12 cellular contexts compared by ENCODE assay signal in genomic region chr3:138938056-138938876, GRCh38. TPM values are rescaled to one million over a fixed set of nuclear protein-coding genes. Genes with fewer than 3 reads are reported as not detected.
DNase-seq lines count a peak whose midpoint lies in the region; ATAC-seq, FAIRE-seq and TF ChIP-seq lines count a peak whose summit lies in the region.
"Had no signal": no experiment of that assay in that cellular context is flagged by ENCODE, and none has a peak within 500 bp of the region (broad histone marks: within the 10 kb centered on the region; RNA-seq: fewer than 3 reads in every experiment).

No MANE protein-coding gene starts in this region.

- peaks cover 72 to 88% of the 10 kb centered on the region in 2 experiments for H3K27me3 ChIP-seq in endothelial cell of umbilical vein (ENCODE audit: control insufficient read depth in 2 of 2, insufficient read depth in 2 of 2, low read length in 2 of 2)

- POLR2A ChIA-PET in activated CD8-positive, alpha-beta T cell treated with anti-CD3 and anti-CD28 coated beads for 36 hours (lab: Charles Lee): interaction anchor here (1.0 kb wide), 1 partner anchor 21 kb away, joined by 3 read pairs; no protein-coding TSS in a partner anchor
- POLR2A ChIA-PET in activated CD8-positive, alpha-beta T cell treated with anti-CD3 and anti-CD28 coated beads, Interleukin-2, amount 10 ng/mL, durations not matched to agents 7 days and 5 days (lab: Charles Lee): no interaction called here
- POLR2A ChIA-PET in endothelial cell of umbilical vein (lab: Charles Lee): no interaction called here

- no peaks in the 10 kb centered on the region for H3K36me3 ChIP-seq in endothelial cell of umbilical vein (ENCODE audit: control insufficient read depth in 2 of 2, extremely low read depth in 1 of 2, insufficient read depth in 2 of 2, low read length in 2 of 2)

- no peaks in the 10 kb centered on the region for H4K20me1 ChIP-seq in endothelial cell of umbilical vein (replicated peaks; ENCODE audit: control insufficient read depth, extremely low read depth, insufficient read depth, low read length)

- peaks cover 7% of the 10 kb centered on the region for H3K4me1 ChIP-seq in endothelial cell of umbilical vein (ENCODE audit: control insufficient read depth, extremely low read depth, insufficient read depth, low read length)

- CTCF ChIA-PET in activated CD8-positive, alpha-beta T cell treated with anti-CD3 and anti-CD28 coated beads for 36 hours (lab: Charles Lee): interaction anchor here (1.3 kb wide), 1 partner anchor 13 kb away, joined by 4 read pairs; no protein-coding TSS in a partner anchor
- CTCF ChIA-PET in activated CD8-positive, alpha-beta T cell treated with anti-CD3 and anti-CD28 coated beads, Interleukin-2, amount 10 ng/mL, durations not matched to agents 7 days and 5 days (lab: Charles Lee): interaction anchor here (1.0 kb wide), 1 partner anchor 390 kb away, joined by 4 read pairs; no protein-coding TSS in a partner anchor
- CTCF ChIA-PET in endothelial cell of umbilical vein (lab: Charles Lee): interaction anchor here (1.1 to 1.5 kb wide), 2 partner anchors 12 to 15 kb away, joined by 4 read pairs; no protein-coding TSS in a partner anchor

- peak; percentile 28 for DNase-seq in activated CD8-positive, alpha-beta T cell treated with anti-CD3 and anti-CD28 coated beads for 36 hours
- DNase-seq in activated CD8-positive, alpha-beta T cell treated with anti-CD3 and anti-CD28 coated beads, Interleukin-2, amount 10 ng/mL, durations not matched to agents 7 days and 5 days: no peak
- no peak for DNase-seq in T-helper 17 cell
- no peak for DNase-seq in endothelial cell of umbilical vein (ENCODE audit: low read depth, low spot score)
- DNase-seq in retina: peak; percentile 72
- no peak for DNase-seq in NOMO-1 treated with DMSO at 0.1 percent for 48 hours (lab: John Stamatoyannopoulos, UW; ENCODE audit: unreplicated experiment)
- no peak for DNase-seq in substantia nigra (lab: John Stamatoyannopoulos, UW)
- no peak for DNase-seq in OCI-M1 (lab: John Stamatoyannopoulos, UW)
- DNase-seq: ACHN, NCI-H1092 treated with DMSO at 0.1 percent for 48 hours had no signal

- dilution Hi-C loops in endothelial cell of umbilical vein (cut with MboI; ENCODE audit: extremely low pct_ligation_motif_present, low sequenced_read_pairs): no loop called here

- intact Hi-C loops in activated CD8-positive, alpha-beta T cell treated with anti-CD3 and anti-CD28 coated beads for 36 hours (cut with micrococcal nuclease): no loop called here
- intact Hi-C loops in endothelial cell of umbilical vein (cut with micrococcal nuclease): loop anchor here (5.0 kb wide), 1 partner anchor 461 kb away; no protein-coding TSS in a partner anchor

- no peaks in the 10 kb centered on the region for H3K79me2 ChIP-seq in endothelial cell of umbilical vein (ENCODE audit: control insufficient read depth, insufficient read depth, low read length)

- no peaks in the 10 kb centered on the region for H3K36me3 Mint-ChIP-seq in activated CD8-positive, alpha-beta T cell treated with anti-CD3 and anti-CD28 coated beads for 36 hours (ENCODE audit: low read depth)
- no peaks in the 10 kb centered on the region for H3K36me3 Mint-ChIP-seq in activated CD8-positive, alpha-beta T cell treated with anti-CD3 and anti-CD28 coated beads, Interleukin-2, amount 10 ng/mL, durations not matched to agents 7 days and 5 days (ENCODE audit: low read depth)
- H3K36me3 Mint-ChIP-seq in T-helper 17 cell (ENCODE audit: low read depth): no peaks in the 10 kb centered on the region

- H3K9me3 ChIP-seq in T-helper 17 cell (ENCODE audit: control insufficient read depth, low read length, poor library complexity, severe bottlenecking): no peaks in the 10 kb centered on the region
- no peaks in the 10 kb centered on the region for H3K9me3 ChIP-seq in endothelial cell of umbilical vein (replicated peaks; ENCODE audit: control insufficient read depth, insufficient read depth, low read length)

- no peak overlapping the region for H3K9ac ChIP-seq in endothelial cell of umbilical vein (replicated peaks; ENCODE audit: extremely low read depth, insufficient read depth, low read length)

- no peak for FAIRE-seq in endothelial cell of umbilical vein (lab: Jason Lieb, UNC)
- FAIRE-seq: G401.6 had no signal

- H3K4me2 ChIP-seq in endothelial cell of umbilical vein (ENCODE audit: insufficient read depth, low read length): no peak overlapping the region

- peaks cover 84% of the 10 kb centered on the region for H3K27me3 Mint-ChIP-seq in activated CD8-positive, alpha-beta T cell treated with anti-CD3 and anti-CD28 coated beads for 36 hours
- peaks cover 82% of the 10 kb centered on the region for H3K27me3 Mint-ChIP-seq in activated CD8-positive, alpha-beta T cell treated with anti-CD3 and anti-CD28 coated beads, Interleukin-2, amount 10 ng/mL, durations not matched to agents 7 days and 5 days (ENCODE audit: low read depth)
- H3K27me3 Mint-ChIP-seq in T-helper 17 cell: peaks cover 84% of the 10 kb centered on the region

- no peak overlapping the region for H2AFZ ChIP-seq in endothelial cell of umbilical vein (ENCODE audit: low read depth, low read length)

- H3K4me1 Mint-ChIP-seq in activated CD8-positive, alpha-beta T cell treated with anti-CD3 and anti-CD28 coated beads for 36 hours (ENCODE audit: low read depth): peaks cover 31% of the 10 kb centered on the region
- H3K4me1 Mint-ChIP-seq in activated CD8-positive, alpha-beta T cell treated with anti-CD3 and anti-CD28 coated beads, Interleukin-2, amount 10 ng/mL, durations not matched to agents 7 days and 5 days (ENCODE audit: low read depth): peaks cover 33% of the 10 kb centered on the region
- peaks cover 34% of the 10 kb centered on the region for H3K4me1 Mint-ChIP-seq in T-helper 17 cell

- TF ChIP-seq POLR2A in endothelial cell of umbilical vein (IDR thresholded peaks at IDR 0.05; ENCODE audit: low read depth, low read length): no peak

- H3K27ac Mint-ChIP-seq in activated CD8-positive, alpha-beta T cell treated with anti-CD3 and anti-CD28 coated beads for 36 hours: no peak overlapping the region
- H3K27ac Mint-ChIP-seq in activated CD8-positive, alpha-beta T cell treated with anti-CD3 and anti-CD28 coated beads, Interleukin-2, amount 10 ng/mL, durations not matched to agents 7 days and 5 days: no peak overlapping the region
- H3K27ac Mint-ChIP-seq in T-helper 17 cell: peak overlapping the region; percentile 34
- H3K27ac Mint-ChIP-seq: nephron had no signal

- no TSS peak for BruUV-seq in endothelial cell of umbilical vein (replicated peaks; lab: Mats Ljungman, UMichigan)

- no peaks in the 10 kb centered on the region for H3K9me1 ChIP-seq in endothelial cell of umbilical vein (replicated peaks; ENCODE audit: control insufficient read depth, extremely low read depth, insufficient read depth, low read length)

- no peaks in the 10 kb centered on the region for H3K9me3 Mint-ChIP-seq in activated CD8-positive, alpha-beta T cell treated with anti-CD3 and anti-CD28 coated beads for 36 hours
- no peaks in the 10 kb centered on the region for H3K9me3 Mint-ChIP-seq in activated CD8-positive, alpha-beta T cell treated with anti-CD3 and anti-CD28 coated beads, Interleukin-2, amount 10 ng/mL, durations not matched to agents 7 days and 5 days (ENCODE audit: insufficient read depth)
- H3K9me3 Mint-ChIP-seq: nephron had no signal

- peak; percentile 25 for ATAC-seq in activated CD8-positive, alpha-beta T cell treated with anti-CD3 and anti-CD28 coated beads for 36 hours
- ATAC-seq in activated CD8-positive, alpha-beta T cell treated with anti-CD3 and anti-CD28 coated beads, Interleukin-2, amount 10 ng/mL, durations not matched to agents 7 days and 5 days: no peak
- peak; percentile 43 for ATAC-seq in T-helper 17 cell

- H3K4me3 Mint-ChIP-seq in activated CD8-positive, alpha-beta T cell treated with anti-CD3 and anti-CD28 coated beads for 36 hours: peak overlapping the region; percentile 11
- H3K4me3 Mint-ChIP-seq in activated CD8-positive, alpha-beta T cell treated with anti-CD3 and anti-CD28 coated beads, Interleukin-2, amount 10 ng/mL, durations not matched to agents 7 days and 5 days: no peak overlapping the region
- peak overlapping the region; percentile 77 for H3K4me3 Mint-ChIP-seq in T-helper 17 cell

- no peak for TF ChIP-seq CTCF in activated CD8-positive, alpha-beta T cell treated with anti-CD3 and anti-CD28 coated beads for 36 hours (IDR thresholded peaks at IDR 0.05)
- no peak for TF ChIP-seq CTCF in endothelial cell of umbilical vein (IDR thresholded peaks at IDR 0.05; ENCODE audit: extremely low read depth in 1 of 2, insufficient read depth in 1 of 2, low read depth in 1 of 2, low read length in 2 of 2)

- H3K27ac ChIP-seq in endothelial cell of umbilical vein (ENCODE audit: insufficient read depth, low read depth, low read length): no peak overlapping the region
- H3K27ac ChIP-seq in substantia nigra (ENCODE audit: low read depth, low read length, poor library complexity, severe bottlenecking): no peak overlapping the region

- H3K4me3 ChIP-seq in endothelial cell of umbilical vein (replicated peaks in 1 of 3; ENCODE audit: insufficient read depth in 1 of 3, low read depth in 1 of 3, low read length in 3 of 3): no peak overlapping the region

RNA-seq across cellular contexts. Expression of gene FOXL2, which starts 8.7 kb away (rescaled TPM):
- not detected for total RNA-seq in activated CD8-positive, alpha-beta T cell treated with anti-CD3 and anti-CD28 coated beads for 36 hours
- total RNA-seq in activated CD8-positive, alpha-beta T cell treated with anti-CD3 and anti-CD28 coated beads, Interleukin-2, amount 10 ng/mL, durations not matched to agents 7 days and 5 days: not detected
- total RNA-seq in T-helper 17 cell (not detected), endothelial cell of umbilical vein (0.12 TPM in 1 of 2 replicates, not detected in the other)
- 0.03 TPM in 1 of 2 replicates, not detected in the other for polyA plus RNA-seq in endothelial cell of umbilical vein
- polyA plus RNA-seq in endothelial cell of umbilical vein (2011; cell fraction: cytosol; rRNA removed): not detected in 2 replicates
- not detected in 2 replicates for polyA plus RNA-seq in endothelial cell of umbilical vein (2011; cell fraction: nucleus; rRNA removed)
- polyA plus RNA-seq in endothelial cell of umbilical vein (2012): not detected in 2 replicates
- 0.13 TPM in 1 of 2 replicates, not detected in the other for polyA minus RNA-seq in endothelial cell of umbilical vein
- 5.2 TPM for polyA minus RNA-seq in endothelial cell of umbilical vein (2011; cell fraction: cytosol; rRNA and poly(A)+ RNA removed)
- not detected in 2 replicates for polyA minus RNA-seq in endothelial cell of umbilical vein (2011; cell fraction: nucleus; rRNA and poly(A)+ RNA removed)

RNA-seq across cellular contexts. Expression of gene FOXL2NB, which starts 8.8 kb away (rescaled TPM):
- not detected for total RNA-seq in activated CD8-positive, alpha-beta T cell treated with anti-CD3 and anti-CD28 coated beads for 36 hours
- not detected for total RNA-seq in activated CD8-positive, alpha-beta T cell treated with anti-CD3 and anti-CD28 coated beads, Interleukin-2, amount 10 ng/mL, durations not matched to agents 7 days and 5 days
- total RNA-seq in T-helper 17 cell: not detected
- total RNA-seq in endothelial cell of umbilical vein: not detected in 2 replicates
- 0.01 TPM in 1 of 2 replicates, not detected in the other for polyA plus RNA-seq in endothelial cell of umbilical vein
- not detected in 2 replicates for polyA plus RNA-seq in endothelial cell of umbilical vein (2011; cell fraction: cytosol; rRNA removed)
- polyA plus RNA-seq in endothelial cell of umbilical vein (2011; cell fraction: nucleus; rRNA removed): not detected in 2 replicates
- 0.07 TPM in 1 of 2 replicates, not detected in the other for polyA plus RNA-seq in endothelial cell of umbilical vein (2012)
- 0.36 TPM in 2 replicates for polyA minus RNA-seq in endothelial cell of umbilical vein
- polyA minus RNA-seq in endothelial cell of umbilical vein (2011; cell fraction: cytosol; rRNA and poly(A)+ RNA removed): 2.3 TPM
- polyA minus RNA-seq in endothelial cell of umbilical vein (2011; cell fraction: nucleus; rRNA and poly(A)+ RNA removed): not detected in 2 replicates

Comparison
In these comparisons a context has a peak if more than half of its experiments do, and no peak if none do; other contexts are left out.
1. DNase-seq: peak in activated CD8-positive, alpha-beta T cell treated with anti-CD3 and anti-CD28 coated beads for 36 hours (single experiment) and retina (single experiment); none in activated CD8-positive, alpha-beta T cell treated with anti-CD3 and anti-CD28 coated beads, Interleukin-2, amount 10 ng/mL, durations not matched to agents 7 days and 5 days (single experiment), T-helper 17 cell (0 of 3), endothelial cell of umbilical vein (single experiment), NOMO-1 treated with DMSO at 0.1 percent for 48 hours (single experiment), substantia nigra (0 of 49) and OCI-M1 (single experiment).